11 cellular contexts compared by ENCODE assay signal in the genomic region with DNA sequence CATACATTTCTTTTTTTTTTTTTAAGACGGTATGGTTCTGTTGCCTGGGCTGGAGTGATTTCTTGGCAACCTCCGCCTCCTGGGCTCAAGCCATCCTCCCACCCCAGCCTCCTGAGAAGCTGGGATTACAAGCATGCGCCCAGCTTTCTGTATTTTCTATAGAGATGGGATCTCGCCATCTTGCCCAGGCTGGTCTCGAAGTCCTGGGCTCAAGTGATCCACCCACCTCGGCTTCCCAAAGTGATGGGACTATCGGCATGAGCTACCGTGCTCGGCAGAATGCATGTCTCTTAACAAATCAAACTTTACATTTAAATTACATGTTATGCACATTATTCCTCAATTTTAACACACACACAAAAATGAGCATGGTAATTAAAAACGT. TPM values are rescaled to one million over a fixed set of nuclear protein-coding genes. Genes with fewer than 3 reads are reported as not detected.
A peak's percentile ranks its signal among the peaks of the same experiment; 100 is the strongest.
DNase-seq lines count a peak whose midpoint lies in the region; FAIRE-seq and TF ChIP-seq lines count a peak whose summit lies in the region.
"Had no signal": no experiment of that assay in that cellular context is flagged by ENCODE, and none has a peak within 500 bp of the region (broad histone marks: within the 10 kb centered on the region; RNA-seq: fewer than 3 reads in every experiment).

No MANE protein-coding gene starts in this region.

- no peak overlapping the region for H3K14ac ChIP-seq in H1 (ENCODE audit: insufficient read length)

- H3K27me3 ChIP-seq in OCI-LY3 (ENCODE audit: low read depth, low read length): no peaks in the 10 kb centered on the region
- no peaks in the 10 kb centered on the region; a peak in 1 of 7 replicates for H3K27me3 ChIP-seq in H1 (replicated peaks in 1 of 4; ENCODE audit: control insufficient read depth in 3 of 4, extremely low read depth in 1 of 4, insufficient read depth in 3 of 4, low read length in 3 of 4)
- H3K27me3 ChIP-seq in H7 (ENCODE audit: control insufficient read depth, insufficient read depth, low read length): no peaks in the 10 kb centered on the region

- H3K27ac Mint-ChIP-seq in osteocyte (ENCODE audit: unreplicated experiment): no peak overlapping the region

- no peak overlapping the region for H3K4ac ChIP-seq in H1 (replicated peaks; ENCODE audit: insufficient read length, low read depth, low read length)

- no peak for TF ChIP-seq EP300 in H1 (IDR thresholded peaks at IDR 0.05; ENCODE audit: borderline replicate concordance in 1 of 2, low read depth in 2 of 2, low read length in 2 of 2)

- no peak overlapping the region for H2BK5ac ChIP-seq in H1 (ENCODE audit: low read depth, low read length)

- H3K4me3 ChIP-seq in GM12864 (ENCODE audit: low read depth, low read length) (peak overlapping the region; percentile 93), OCI-LY3 (ENCODE audit: low read length) (peak overlapping the region; percentile 95), H1 (ENCODE audit: extremely low read depth in 1 of 4, insufficient read depth in 2 of 4, low read depth in 3 of 4, low read length in 4 of 4) (peak overlapping the region in 3 of 4 experiments; percentile 83 to 87 (median 87); a peak in 4 of 8 replicates), H7 (ENCODE audit: insufficient read depth, low read depth, low read length) (no peak overlapping the region; the same call in 1 of the 2 replicates)

- no peak for DNase-seq in GM12864 (ENCODE audit: low read depth)
- no peak for DNase-seq in H1 (ENCODE audit: low read depth in 1 of 2, low spot score in 2 of 2)
- DNase-seq in osteocyte (ENCODE audit: extremely low spot score, unreplicated experiment): no peak
- no peak for DNase-seq in NCI-H526 (lab: John Stamatoyannopoulos, UW)
- DNase-seq in NCI-H1694 (lab: John Stamatoyannopoulos, UW): no peak
- DNase-seq in SKM-1 (lab: John Stamatoyannopoulos, UW; ENCODE audit: unreplicated experiment): no peak
- no peak for DNase-seq in H7
- DNase-seq: stimulated activated CD4-positive, alpha-beta T cell treated with anti-CD3 and anti-CD28 coated beads, Interleukin-2, amount 100 ng/mL, for 24 hours had no signal

- H2AK5ac ChIP-seq in H1 (ENCODE audit: low read depth, low read length): no peak overlapping the region

- WGBS in H1 (ENCODE audit: extremely low coverage in 1 of 2, insufficient coverage in 1 of 2, insufficient read length in 1 of 2, insufficient replicate concordance in 2 of 2, low coverage in 1 of 2, low lambda C conversion rate in 2 of 2, missing lambda C conversion rate in 1 of 2), 2 experiments: 95% methylated on average over 10 of the region's 10 CpGs; no CpG with 5 or more reads in 1 of the 2 experiments

- peaks cover 20% of the 10 kb centered on the region for H3K4me1 Mint-ChIP-seq in osteocyte (ENCODE audit: unreplicated experiment)

- peaks cover 4% of the 10 kb centered on the region; the same call in 1 of the 2 replicates for H3K23me2 ChIP-seq in H1 (ENCODE audit: low read depth, low read length)

- no peak overlapping the region for H4K8ac ChIP-seq in H1 (ENCODE audit: extremely low read depth, insufficient read depth, low read length)

- H4K20me1 ChIP-seq in OCI-LY3 (ENCODE audit: insufficient read depth, low read length) (no peaks in the 10 kb centered on the region), H1 (replicated peaks in 1 of 2; ENCODE audit: control insufficient read depth in 1 of 2, insufficient read depth in 2 of 2, low read length in 2 of 2) (peaks cover 0 to 9% of the 10 kb centered on the region in 2 experiments)

- H2AFZ ChIP-seq in OCI-LY3 (ENCODE audit: low read depth, low read length) (no peak overlapping the region), H1 (ENCODE audit: low read length) (no peak overlapping the region)

- no peak overlapping the region for H3K56ac ChIP-seq in H1 (replicated peaks; ENCODE audit: insufficient read length, low read depth, low read length)

- H3K18ac ChIP-seq in H1 (ENCODE audit: extremely low read depth, low read length): no peak overlapping the region

- H2BK15ac ChIP-seq in H1 (ENCODE audit: low read length): no peak overlapping the region

- POLR2A ChIA-PET in H1 (lab: Charles Lee; ENCODE audit: partially characterized antibody): interaction anchor here (0.7 to 6.7 kb wide), 5 partner anchors 10 to 245 kb away, joined by 3 to 34 read pairs (median 3); a partner anchor contains a TSS

- H3K9me3 Mint-ChIP-seq in osteocyte (ENCODE audit: unreplicated experiment): no peaks in the 10 kb centered on the region

- no peaks in the 10 kb centered on the region for H3K9me3 ChIP-seq in OCI-LY3 (ENCODE audit: insufficient read depth, low read length)
- H3K9me3 ChIP-seq in H1 (ENCODE audit: insufficient read depth in 2 of 2, low read depth in 1 of 2, low read length in 1 of 2): no peaks in the 10 kb centered on the region

- H3K4me1 ChIP-seq in OCI-LY3 (ENCODE audit: low read length): peaks cover 13% of the 10 kb centered on the region
- peaks cover 0 to 2% (median 0%) of the 10 kb centered on the region in 4 experiments; a peak in 1 of 7 replicates for H3K4me1 ChIP-seq in H1 (replicated peaks in 1 of 4; ENCODE audit: control insufficient read depth in 3 of 4, insufficient read depth in 4 of 4, low read length in 3 of 4)

- TF ChIP-seq POLR2A in H1 (IDR thresholded peaks at IDR 0.05; ENCODE audit: control extremely low read depth in 1 of 2, low read depth in 2 of 2, low read length in 2 of 2): no peak

- peaks cover 7% of the 10 kb centered on the region for H3K79me1 ChIP-seq in H1 (ENCODE audit: low read depth, low read length)

- no peak for FAIRE-seq in H1 (lab: Jason Lieb, UNC)
- FAIRE-seq: kidney had no signal

- no peak for TF ChIP-seq RAD21 in H1 (IDR thresholded peaks at IDR 0.05 in 1 of 2, conservative IDR thresholded peaks at IDR 0.05 in 1 of 2; ENCODE audit: low read depth in 2 of 2, low read length in 2 of 2)

- H3K36me3 ChIP-seq in OCI-LY3 (replicated peaks; ENCODE audit: low read depth, low read length): peaks cover 24% of the 10 kb centered on the region
- H3K36me3 ChIP-seq in H1 (ENCODE audit: control insufficient read depth in 2 of 4, insufficient read depth in 4 of 4, low read length in 3 of 4): peaks cover 4 to 20% (median 9%) of the 10 kb centered on the region in 4 experiments; a peak in 6 of 8 replicates
- H3K36me3 ChIP-seq in H7 (replicated peaks; ENCODE audit: control insufficient read depth, insufficient read depth, low read length): peaks cover 11% of the 10 kb centered on the region

- H4K5ac ChIP-seq in H1 (ENCODE audit: insufficient read length, low read depth, low read length): no peak overlapping the region

- no peaks in the 10 kb centered on the region for H3K27me3 Mint-ChIP-seq in osteocyte (ENCODE audit: unreplicated experiment)

- TF ChIP-seq CTCF in GM12864 (IDR thresholded peaks at IDR 0.05; ENCODE audit: low read depth, low read length, missing control alignments) (no peak), OCI-LY3 (IDR thresholded peaks at IDR 0.05; ENCODE audit: low read depth, low read length) (no peak), H1 (IDR thresholded peaks at IDR 0.05; ENCODE audit: control extremely low read depth in 1 of 3, insufficient read depth in 1 of 3, low read depth in 1 of 3, low read length in 3 of 3) (no peak), osteocyte (IDR thresholded peaks at IDR 0.05) (no peak)

- no peak overlapping the region for H2BK120ac ChIP-seq in H1 (replicated peaks; ENCODE audit: low read depth, low read length)

- no peak overlapping the region for H3K23ac ChIP-seq in H1 (ENCODE audit: insufficient read length)

- H3K9ac ChIP-seq in OCI-LY3 (ENCODE audit: low read length) (peak overlapping the region; percentile 85; the same call in 1 of the 2 replicates), H1 (replicated peaks in 1 of 4; ENCODE audit: extremely low read depth in 1 of 4, low read depth in 3 of 4, low read length in 3 of 4) (no peak overlapping the region)

- H3K36me3 Mint-ChIP-seq in osteocyte (ENCODE audit: unreplicated experiment): peaks cover 11% of the 10 kb centered on the region

- H3K27ac ChIP-seq in OCI-LY3 (ENCODE audit: low read length) (no peak overlapping the region), H1 (ENCODE audit: low read depth, low read length) (no peak overlapping the region)

- no peak overlapping the region for H2BK12ac ChIP-seq in H1 (ENCODE audit: low read depth, low read length)

- peaks cover 50% of the 10 kb centered on the region for H3K79me2 ChIP-seq in OCI-LY3 (ENCODE audit: low read length)
- peaks cover 0 to 45% of the 10 kb centered on the region in 2 experiments; a peak in 2 of 4 replicates for H3K79me2 ChIP-seq in H1 (ENCODE audit: control insufficient read depth in 1 of 2, insufficient read depth in 2 of 2, low read length in 2 of 2)

- H3K4me2 ChIP-seq in OCI-LY3 (ENCODE audit: low read length): peak overlapping the region; percentile 91
- H3K4me2 ChIP-seq in H1 (ENCODE audit: insufficient read depth in 1 of 2, low read depth in 2 of 2, low read length in 2 of 2): peak overlapping the region; percentile 61 to 83; a peak in 3 of 4 replicates

- H3K4me3 Mint-ChIP-seq in osteocyte (ENCODE audit: unreplicated experiment): peak overlapping the region; percentile 88

- CTCF ChIA-PET in H1 (lab: Charles Lee; ENCODE audit: partially characterized antibody): interaction anchor here (0.9 kb wide), 1 partner anchor 12 kb away, joined by 4 read pairs; no protein-coding TSS in a partner anchor

- no peak overlapping the region for H2BK20ac ChIP-seq in H1 (ENCODE audit: low read length)

- H4K91ac ChIP-seq in H1 (replicated peaks; ENCODE audit: insufficient read length, low read length): no peak overlapping the region

RNA-seq across cellular contexts. Expression of a gene that starts 1.2 kb away (rescaled TPM):
- 413 and 425 TPM in 2 replicates for total RNA-seq in H1 (2021; fragmentation: NEBNext Ultra II Directional; extraction: Animal tissue kit (Norgen Biotek cat#: 25700))
- polyA plus RNA-seq in H1 (2011; rRNA removed): 1,105 and 1,309 TPM in 2 replicates
- 1,197 TPM for polyA plus RNA-seq in H1 (2011; cell fraction: cytosol; rRNA removed)
- polyA plus RNA-seq in H1 (2011; cell fraction: nucleus; rRNA removed): 627 TPM
- 415 to 713 TPM (median 615 TPM) in 4 replicates for polyA plus RNA-seq in H1 (2012, experiment 1 of 2)
- polyA plus RNA-seq in H1 (2012, experiment 2 of 2): 1,304 TPM
- polyA plus RNA-seq in H1 (2013, experiment 1 of 2): 247 TPM
- polyA plus RNA-seq in H1 (2013, experiment 2 of 2): 247 TPM
- 97.5 and 101 TPM in 2 replicates for polyA minus RNA-seq in H1 (2011; rRNA and poly(A)+ RNA removed)
- polyA minus RNA-seq in H1 (2011; cell fraction: cytosol; rRNA and poly(A)+ RNA removed): 111 TPM
- polyA minus RNA-seq in H1 (2011; cell fraction: nucleus; rRNA and poly(A)+ RNA removed): 98.8 TPM
- total RNA-seq in osteocyte: 372 and 376 TPM in 2 replicates
- total RNA-seq in H7 (2014; rRNA removed; shearing (Covaris generic)): 249 and 291 TPM in 2 replicates

RNA-seq across cellular contexts. Expression of a gene that starts 1.9 kb away (rescaled TPM):
- total RNA-seq in H1 (2021; fragmentation: NEBNext Ultra II Directional; extraction: Animal tissue kit (Norgen Biotek cat#: 25700)): 2.9 and 3.6 TPM in 2 replicates
- polyA plus RNA-seq in H1 (2011; rRNA removed): 7.8 and 12.1 TPM in 2 replicates
- polyA plus RNA-seq in H1 (2011; cell fraction: cytosol; rRNA removed): 6.9 TPM
- polyA plus RNA-seq in H1 (2011; cell fraction: nucleus; rRNA removed): 9.3 TPM
- 2.1 to 4.3 TPM (median 3.4 TPM) in 4 replicates for polyA plus RNA-seq in H1 (2012, experiment 1 of 2)
- polyA plus RNA-seq in H1 (2012, experiment 2 of 2): 3.8 TPM
- polyA plus RNA-seq in H1 (2013, experiment 1 of 2): 1.6 TPM
- 1.1 TPM for polyA plus RNA-seq in H1 (2013, experiment 2 of 2)
- polyA minus RNA-seq in H1 (2011; rRNA and poly(A)+ RNA removed): 1.9 and 2.4 TPM in 2 replicates
- 2.9 TPM for polyA minus RNA-seq in H1 (2011; cell fraction: cytosol; rRNA and poly(A)+ RNA removed)
- polyA minus RNA-seq in H1 (2011; cell fraction: nucleus; rRNA and poly(A)+ RNA removed): 8.6 TPM
- total RNA-seq in osteocyte: 1.7 and 2.0 TPM in 2 replicates
- total RNA-seq in H7 (2014; rRNA removed; shearing (Covaris generic)): 4.7 and 9.8 TPM in 2 replicates

RNA-seq across cellular contexts. Expression of a gene that starts 11.5 kb away (rescaled TPM):
- 5.0 and 5.7 TPM in 2 replicates for total RNA-seq in H1 (2021; fragmentation: NEBNext Ultra II Directional; extraction: Animal tissue kit (Norgen Biotek cat#: 25700))
- polyA plus RNA-seq in H1 (2011; rRNA removed): 9.4 and 17.2 TPM in 2 replicates
- polyA plus RNA-seq in H1 (2011; cell fraction: cytosol; rRNA removed): 11.9 TPM
- polyA plus RNA-seq in H1 (2011; cell fraction: nucleus; rRNA removed): 42.5 TPM
- 9.3 to 12.5 TPM (median 12.0 TPM) in 4 replicates for polyA plus RNA-seq in H1 (2012, experiment 1 of 2)
- polyA plus RNA-seq in H1 (2012, experiment 2 of 2): 5.3 TPM
- polyA plus RNA-seq in H1 (2013, experiment 1 of 2): 5.6 TPM
- 5.0 TPM for polyA plus RNA-seq in H1 (2013, experiment 2 of 2)
- 0.71 and 1.0 TPM in 2 replicates for polyA minus RNA-seq in H1 (2011; rRNA and poly(A)+ RNA removed)
- 1.5 TPM for polyA minus RNA-seq in H1 (2011; cell fraction: cytosol; rRNA and poly(A)+ RNA removed)
- polyA minus RNA-seq in H1 (2011; cell fraction: nucleus; rRNA and poly(A)+ RNA removed): 3.4 TPM
- total RNA-seq in osteocyte: 6.1 and 6.3 TPM in 2 replicates
- 0.74 and 1.2 TPM in 2 replicates for total RNA-seq in H7 (2014; rRNA removed; shearing (Covaris generic))

RNA-seq across cellular contexts. Expression of a gene that starts 20.8 kb away (rescaled TPM):
- total RNA-seq in H1 (2021; fragmentation: NEBNext Ultra II Directional; extraction: Animal tissue kit (Norgen Biotek cat#: 25700)): 5.8 and 5.9 TPM in 2 replicates
- 4.4 and 8.2 TPM in 2 replicates for polyA plus RNA-seq in H1 (2011; rRNA removed)
- polyA plus RNA-seq in H1 (2011; cell fraction: cytosol; rRNA removed): 4.4 TPM
- polyA plus RNA-seq in H1 (2011; cell fraction: nucleus; rRNA removed): 11.5 TPM
- polyA plus RNA-seq in H1 (2012, experiment 1 of 2): 2.7 to 4.9 TPM (median 4.1 TPM) in 4 replicates
- 5.0 TPM for polyA plus RNA-seq in H1 (2012, experiment 2 of 2)
- polyA plus RNA-seq in H1 (2013, experiment 1 of 2): 14.1 TPM
- 10.8 TPM for polyA plus RNA-seq in H1 (2013, experiment 2 of 2)
- 1.6 and 1.9 TPM in 2 replicates for polyA minus RNA-seq in H1 (2011; rRNA and poly(A)+ RNA removed)
- 4.0 TPM for polyA minus RNA-seq in H1 (2011; cell fraction: cytosol; rRNA and poly(A)+ RNA removed)
- polyA minus RNA-seq in H1 (2011; cell fraction: nucleus; rRNA and poly(A)+ RNA removed): 4.1 TPM
- 0.63 and 1.1 TPM in 2 replicates for total RNA-seq in osteocyte
- 4.4 and 7.0 TPM in 2 replicates for total RNA-seq in H7 (2014; rRNA removed; shearing (Covaris generic))
- total RNA-seq: SK-MEL-5 had no signal
